ENCODE assay signal across 15 cellular contexts in genomic region chr16:84918006-84918909, GRCh38.
"Had no signal": no experiment of that assay in that cellular context is flagged by ENCODE, and none has a peak within 500 bp of the region (broad histone marks: within the 10 kb centered on the region; RNA-seq: fewer than 3 reads in every experiment).

No MANE protein-coding gene starts in this region.

- H3K27ac ChIP-seq: epithelial cell of prostate, thoracic aorta had no signal

- H3K4me1 Mint-ChIP-seq: activated B cell treated with CpG ODN at 0.5 μM for 24 hours; activated naive CD8-positive, alpha-beta T cell treated with anti-CD3 and anti-CD28 coated beads for 36 hours; immature natural killer cell; stimulated activated naive CD8-positive, alpha-beta T cell treated with anti-CD3 and anti-CD28 coated beads, Interleukin-15, amount 100 ng/mL, for 72 hours had no signal

- H3K27ac Mint-ChIP-seq: activated B cell treated with CpG ODN at 0.5 μM for 24 hours; activated CD8-positive, alpha-beta T cell treated with anti-CD3 and anti-CD28 coated beads for 36 hours; activated naive CD8-positive, alpha-beta T cell treated with anti-CD3 and anti-CD28 coated beads for 36 hours; immature natural killer cell; naive thymus-derived CD4-positive, alpha-beta T cell; stimulated activated naive CD8-positive, alpha-beta T cell treated with anti-CD3 and anti-CD28 coated beads, Interleukin-15, amount 100 ng/mL, for 72 hours; T-helper 2 cell treated with Interferon-gamma antibody and Interleukin-4, amounts not matched to agents 5 μg/mL and 100 μg/mL, for 36 hours had no signal

- H3K9me3 Mint-ChIP-seq: activated B cell treated with CpG ODN at 0.5 μM for 24 hours; activated CD8-positive, alpha-beta T cell treated with anti-CD3 and anti-CD28 coated beads for 36 hours; activated naive CD8-positive, alpha-beta T cell treated with anti-CD3 and anti-CD28 coated beads for 36 hours; immature natural killer cell; naive thymus-derived CD4-positive, alpha-beta T cell; stimulated activated naive CD8-positive, alpha-beta T cell treated with anti-CD3 and anti-CD28 coated beads, Interleukin-15, amount 100 ng/mL, for 72 hours; T-helper 2 cell treated with Interferon-gamma antibody and Interleukin-4, amounts not matched to agents 5 μg/mL and 100 μg/mL, for 36 hours had no signal

- H3K36me3 Mint-ChIP-seq: activated naive CD8-positive, alpha-beta T cell treated with anti-CD3 and anti-CD28 coated beads for 36 hours; brain; immature natural killer cell; naive thymus-derived CD4-positive, alpha-beta T cell had no signal

- DNase-seq: activated B cell treated with CpG ODN at 0.5 μM for 24 hours; activated CD4-positive, alpha-beta T cell treated with anti-CD3 and anti-CD28 coated beads for 48 hours; activated CD8-positive, alpha-beta T cell treated with anti-CD3 and anti-CD28 coated beads for 36 hours; activated gamma-delta T cell treated with Interleukin-2 at 50 U/mL for 16 hours; activated naive CD8-positive, alpha-beta T cell treated with anti-CD3 and anti-CD28 coated beads for 36 hours; activated T-cell treated with anti-CD3 and anti-CD28 coated beads, Interleukin-2, amount 50 U/mL, for 48 hours; dermis blood vessel endothelial cell; immature natural killer cell; naive thymus-derived CD4-positive, alpha-beta T cell; stimulated activated naive CD8-positive, alpha-beta T cell treated with anti-CD3 and anti-CD28 coated beads, Interleukin-15, amount 100 ng/mL, for 72 hours had no signal

- H3K4me3 Mint-ChIP-seq: activated B cell treated with CpG ODN at 0.5 μM for 24 hours; activated CD8-positive, alpha-beta T cell treated with anti-CD3 and anti-CD28 coated beads for 36 hours; activated naive CD8-positive, alpha-beta T cell treated with anti-CD3 and anti-CD28 coated beads for 36 hours; brain; immature natural killer cell; naive thymus-derived CD4-positive, alpha-beta T cell; stimulated activated naive CD8-positive, alpha-beta T cell treated with anti-CD3 and anti-CD28 coated beads, Interleukin-15, amount 100 ng/mL, for 72 hours; T-helper 2 cell treated with Interferon-gamma antibody and Interleukin-4, amounts not matched to agents 5 μg/mL and 100 μg/mL, for 36 hours had no signal

- ATAC-seq: activated CD8-positive, alpha-beta T cell treated with anti-CD3 and anti-CD28 coated beads for 36 hours; naive thymus-derived CD4-positive, alpha-beta T cell; right cardiac atrium; stimulated activated naive CD8-positive, alpha-beta T cell treated with anti-CD3 and anti-CD28 coated beads, Interleukin-15, amount 100 ng/mL, for 72 hours had no signal
